ENCODE assay signal across 23 cellular contexts in genomic region chr3:104642827-104643226, GRCh38.
A peak's percentile ranks its signal among the peaks of the same experiment; 100 is the strongest.
DNase-seq lines count a peak whose midpoint lies in the region; ATAC-seq and TF ChIP-seq lines count a peak whose summit lies in the region.
"Had no signal": no experiment of that assay in that cellular context is flagged by ENCODE, and none has a peak within 500 bp of the region (broad histone marks: within the 10 kb centered on the region; RNA-seq: fewer than 3 reads in every experiment).

No MANE protein-coding gene starts in this region.

- TF ChIP-seq CTCF in SK-N-SH (IDR thresholded peaks at IDR 0.05) (no peak), gastroesophageal sphincter (IDR thresholded peaks at IDR 0.05) (no peak), MM.1S (IDR thresholded peaks at IDR 0.05; ENCODE audit: low read length) (no peak)

- H3K27me3 ChIP-seq in SK-N-SH (ENCODE audit: insufficient read depth): no peaks in the 10 kb centered on the region
- no peaks in the 10 kb centered on the region for H3K27me3 ChIP-seq in gastroesophageal sphincter
- H3K27me3 ChIP-seq in MM.1S (replicated peaks; ENCODE audit: insufficient read depth, low read length): no peaks in the 10 kb centered on the region
- H3K27me3 ChIP-seq: MG63 had no signal

- H3K9me3 ChIP-seq in SK-N-SH: peaks cover 10% of the 10 kb centered on the region; the same call in 1 of the 2 replicates
- peaks cover 0 to 12% (median 0%) of the 10 kb centered on the region in 3 donors for H3K9me3 ChIP-seq in gastroesophageal sphincter
- H3K9me3 ChIP-seq in MM.1S (replicated peaks; ENCODE audit: insufficient read depth, low read length): no peaks in the 10 kb centered on the region
- H3K9me3 ChIP-seq: A549 had no signal

- DNase-seq in Ammon's horn (ENCODE audit: low spot score) (peak; percentile 47), NCI-H2081 (lab: John Stamatoyannopoulos, UW) (peak; percentile 28 to 86), SK-N-SH (peak; percentile 6), medulla oblongata (ENCODE audit: extremely low spot score) (peak; percentile 5), NCI-H1417 treated with DMSO at 0.1 percent for 48 hours (lab: John Stamatoyannopoulos, UW) (no peak), MM.1S (no peak)
- DNase-seq: C1 segment of cervical spinal cord; CD8-positive, alpha-beta memory T cell; GF-D8; Kasumi-1; MG63; NCI-H1092; NCI-H1694 treated with DMSO at 0.1 percent for 48 hours; NCI-H2227 treated with DMSO at 0.1 percent for 48 hours; NCI-H526; SHP77; T-helper 1 cell had no signal

- no peak overlapping the region for H3K4me2 ChIP-seq in SK-N-SH
- H3K4me2 ChIP-seq in MM.1S (ENCODE audit: low read depth, low read length): no peak overlapping the region
- H3K4me2 ChIP-seq: A549, GM23338 had no signal

- no peaks in the 10 kb centered on the region for H3K36me3 ChIP-seq in SK-N-SH (replicated peaks in 1 of 2; ENCODE audit: control insufficient read depth in 1 of 2, insufficient read depth in 2 of 2, low read length in 1 of 2)
- H3K36me3 ChIP-seq in gastroesophageal sphincter: no peaks in the 10 kb centered on the region
- H3K36me3 ChIP-seq in MM.1S (replicated peaks; ENCODE audit: insufficient read depth, low read length): no peaks in the 10 kb centered on the region
- H3K36me3 ChIP-seq: MG63 had no signal

- no peaks in the 10 kb centered on the region for H3K9me2 ChIP-seq in SK-N-SH
- no peaks in the 10 kb centered on the region for H3K9me2 ChIP-seq in MM.1S (replicated peaks; ENCODE audit: insufficient read depth, low read length)

- H4K20me1 ChIP-seq in SK-N-SH (ENCODE audit: insufficient read depth): no peaks in the 10 kb centered on the region
- H4K20me1 ChIP-seq in MM.1S (ENCODE audit: insufficient read depth, low read length): no peaks in the 10 kb centered on the region

- 0 out of 2 replicates have a peak, but pooled peaks have one; percentile 3 for TF ChIP-seq RAD21 in SK-N-SH (IDR thresholded peaks at IDR 0.05; ENCODE audit: low read length)

- H3K79me2 ChIP-seq in SK-N-SH (ENCODE audit: insufficient read depth) (no peaks in the 10 kb centered on the region), MM.1S (ENCODE audit: low read length) (no peaks in the 10 kb centered on the region)

- no peak for TF ChIP-seq POLR2A in gastroesophageal sphincter (IDR thresholded peaks at IDR 0.05)

- no peak for ATAC-seq in GM21515 (IDR thresholded peaks at IDR 0.05; ENCODE audit: unreplicated experiment)
- no peak for ATAC-seq in gastroesophageal sphincter
- ATAC-seq: A549, GM12878, GM23338, HCT116 had no signal

- CTCF ChIA-PET in SK-N-SH (lab: Yijun Ruan, JAX): no interaction called here

- H3F3A ChIP-seq in SK-N-SH (replicated peaks; ENCODE audit: insufficient read depth) (no peaks in the 10 kb centered on the region), MM.1S (ENCODE audit: insufficient read depth, low read length) (no peaks in the 10 kb centered on the region)

- POLR2A ChIA-PET in SK-N-SH (lab: Yijun Ruan, JAX): no interaction called here

- H3K9ac ChIP-seq in SK-N-SH: no peak overlapping the region
- no peak overlapping the region for H3K9ac ChIP-seq in MM.1S (ENCODE audit: low read length)

- TF ChIP-seq EP300 in SK-N-SH (IDR thresholded peaks at IDR 0.05; ENCODE audit: borderline replicate concordance in 1 of 2, low read depth in 1 of 2, low read length in 1 of 2): peak in 1 of 2 experiments; percentile 74; a peak in 2 of 4 replicates
- no peak for TF ChIP-seq EP300 in gastroesophageal sphincter (IDR thresholded peaks at IDR 0.05)

- H3K4me3 ChIP-seq in SK-N-SH (ENCODE audit: low read depth in 2 of 2, low read length in 1 of 2): no peak overlapping the region
- H3K4me3 ChIP-seq in gastroesophageal sphincter: no peak overlapping the region
- H3K4me3 ChIP-seq in MM.1S (ENCODE audit: low read length): no peak overlapping the region
- H3K4me3 ChIP-seq: A549, GM12878, GM23338, MG63 had no signal

- H2AFZ ChIP-seq in SK-N-SH (ENCODE audit: low read depth): no peak overlapping the region
- no peak overlapping the region for H2AFZ ChIP-seq in MM.1S (ENCODE audit: low read length)
- H2AFZ ChIP-seq: GM23338 had no signal

- H3K4me1 ChIP-seq in SK-N-SH (ENCODE audit: control insufficient read depth in 1 of 2, insufficient read depth in 2 of 2, low read depth in 1 of 2, low read length in 1 of 2) (peaks cover 0 to 5% of the 10 kb centered on the region in 2 experiments; a peak in 2 of 4 replicates), gastroesophageal sphincter (no peaks in the 10 kb centered on the region), MM.1S (ENCODE audit: low read length) (no peaks in the 10 kb centered on the region)
- H3K4me1 ChIP-seq: A549 had no signal

- H3K27ac ChIP-seq in SK-N-SH (ENCODE audit: low read depth in 2 of 2, low read length in 1 of 2): peak overlapping the region in 1 of 2 experiments; percentile 76; a peak in 1 of 4 replicates
- no peak overlapping the region for H3K27ac ChIP-seq in gastroesophageal sphincter
- H3K27ac ChIP-seq in MM.1S (ENCODE audit: low read length): no peak overlapping the region
- H3K27ac ChIP-seq: A549 had no signal

TF ChIP-seq in SK-N-SH, 30 proteins besides CTCF, POLR2A, EP300 and RAD21:
- TF ChIP-seq GATA2 (CRISPR knock-in tag; IDR thresholded peaks at IDR 0.05): 0 out of 2 replicates have a peak, but pooled peaks have one; percentile 17
- no peak for TF ChIP-seq USF2 (IDR thresholded peaks at IDR 0.05; ENCODE audit: borderline replicate concordance, low read depth, low read length)
- TF ChIP-seq RXRA (IDR thresholded peaks at IDR 0.05; ENCODE audit: borderline replicate concordance, low read depth): no peak
- no peak for TF ChIP-seq GABPA (IDR thresholded peaks at IDR 0.05; ENCODE audit: low read depth)
- TF ChIP-seq NRF1 (IDR thresholded peaks at IDR 0.05; ENCODE audit: low read depth, low read length): no peak
- TF ChIP-seq FOXJ3 (CRISPR knock-in tag; IDR thresholded peaks at IDR 0.05): 0 out of 2 replicates have a peak, but pooled peaks have one; percentile 19
- TF ChIP-seq, protein P1, sequence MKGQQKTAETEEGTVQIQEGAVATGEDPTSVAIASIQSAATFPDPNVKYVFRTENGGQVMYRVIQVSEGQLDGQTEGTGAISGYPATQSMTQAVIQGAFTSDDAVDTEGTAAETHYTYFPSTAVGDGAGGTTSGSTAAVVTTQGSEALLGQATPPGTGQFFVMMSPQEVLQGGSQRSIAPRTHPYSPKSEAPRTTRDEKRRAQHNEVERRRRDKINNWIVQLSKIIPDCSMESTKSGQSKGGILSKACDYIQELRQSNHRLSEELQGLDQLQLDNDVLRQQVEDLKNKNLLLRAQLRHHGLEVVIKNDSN (IDR thresholded peaks at IDR 0.05; ENCODE audit: borderline replicate concordance, low read depth): no peak
- peak; percentile 35 for TF ChIP-seq CHD2 (IDR thresholded peaks at IDR 0.05; ENCODE audit: low read length, partially characterized antibody)
- peak; percentile 59 for TF ChIP-seq RCOR1 (IDR thresholded peaks at IDR 0.05; ENCODE audit: low read length)
- TF ChIP-seq ZBTB33 (IDR thresholded peaks at IDR 0.05; ENCODE audit: borderline replicate concordance, low read depth): no peak
- TF ChIP-seq SMC3 (IDR thresholded peaks at IDR 0.05; ENCODE audit: low read depth, low read length): no peak

Comparison
In these comparisons a context has a peak if more than half of its experiments do, and no peak if none do; other contexts are left out.
1. DNase-seq: peak in Ammon's horn (single experiment), NCI-H2081 (2 of 2), SK-N-SH (single experiment) and medulla oblongata (single experiment); none in NCI-H1417 treated with DMSO at 0.1 percent for 48 hours (single experiment) and MM.1S (single experiment).